Comparison of ENCODE assay signal across 8 cellular contexts in the genomic region with DNA sequence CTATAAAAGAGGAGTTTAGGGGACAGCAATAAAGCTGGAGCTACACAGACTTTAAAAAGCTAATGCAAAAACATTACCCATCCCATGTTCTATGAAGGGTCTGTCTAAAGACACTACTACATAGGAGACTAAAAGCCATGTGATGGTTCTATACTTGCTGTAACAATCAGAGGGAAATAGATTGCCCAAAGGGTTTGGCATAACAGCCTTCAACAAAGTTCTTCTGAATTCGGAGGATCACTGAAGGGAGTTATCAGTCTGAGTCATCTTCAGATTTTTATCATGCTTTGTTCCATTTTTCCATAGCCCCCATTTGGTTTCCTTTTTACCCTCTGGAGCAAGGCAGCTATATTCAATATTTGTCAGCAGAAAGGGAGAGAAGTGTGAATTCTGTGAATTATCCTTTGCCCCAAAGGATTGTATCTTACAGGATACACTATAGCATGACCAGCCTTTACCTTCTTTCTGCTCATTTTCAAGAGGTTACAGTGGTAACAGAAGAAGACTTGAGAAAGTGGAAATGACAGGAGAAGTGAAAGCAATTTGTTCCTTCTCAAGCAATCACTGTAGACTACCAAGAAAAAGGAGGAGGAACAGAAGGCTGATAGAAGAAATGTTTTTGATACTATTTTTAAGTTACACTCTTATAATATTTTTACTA.
DNase-seq lines count a peak whose midpoint lies in the region; ATAC-seq and TF ChIP-seq lines count a peak whose summit lies in the region.
"Not testable (repeated sequence)": the region's sequence is repeated elsewhere in the genome, so short reads cannot be mapped to it uniquely, and the experiment has no call there.

No MANE protein-coding gene starts in this region.

- H3K9me3 Mint-ChIP-seq in memory B cell = not testable (repeated sequence)

- not testable (repeated sequence) for TF ChIP-seq CTCF in OCI-LY3 (IDR thresholded peaks at IDR 0.05; ENCODE audit: low read depth, low read length)

- 0 out of 2 replicates have a peak overlapping the region, but pooled peaks have one; percentile 15 for H3K27ac ChIP-seq in OCI-LY3 (ENCODE audit: low read length)

- not testable (repeated sequence) for H3K9ac ChIP-seq in OCI-LY3 (ENCODE audit: low read length)

- peaks cover 15% of the 10 kb centered on the region for H3K4me1 ChIP-seq in OCI-LY3 (ENCODE audit: low read length)

- H3K4me1 Mint-ChIP-seq in memory B cell = not testable (repeated sequence)

- H3K79me2 ChIP-seq in OCI-LY3 (ENCODE audit: low read length) = not testable (repeated sequence)

- not testable (repeated sequence) for H3K27ac Mint-ChIP-seq in memory B cell

- not testable (repeated sequence) for H3K27me3 Mint-ChIP-seq in memory B cell

- not testable (repeated sequence) for H3K4me3 Mint-ChIP-seq in memory B cell

- H3K36me3 ChIP-seq in OCI-LY3 (replicated peaks; ENCODE audit: low read depth, low read length) = not testable (repeated sequence)

- ATAC-seq in GM18508 (IDR thresholded peaks at IDR 0.05; ENCODE audit: insufficient read depth, unreplicated experiment) = peak; percentile 71
- ATAC-seq in GM19351 (IDR thresholded peaks at IDR 0.05; ENCODE audit: unreplicated experiment) = peak; percentile 95
- peak; percentile 61 for ATAC-seq in GM21526 (IDR thresholded peaks at IDR 0.05; ENCODE audit: low FRiP score, unreplicated experiment)
- ATAC-seq in HG02623 (IDR thresholded peaks at IDR 0.05; ENCODE audit: unreplicated experiment) = peak; percentile 91
- ATAC-seq in HG03066 (IDR thresholded peaks at IDR 0.05; ENCODE audit: low read depth, unreplicated experiment) = peak; percentile 82
- ATAC-seq in HG03469 (IDR thresholded peaks at IDR 0.05; ENCODE audit: unreplicated experiment) = peak; percentile 71
- peak; percentile 26 for ATAC-seq in memory B cell (ENCODE audit: low read depth)

- H2AFZ ChIP-seq in OCI-LY3 (ENCODE audit: low read depth, low read length) = not testable (repeated sequence)

- H4K20me1 ChIP-seq in OCI-LY3 (ENCODE audit: insufficient read depth, low read length) = not testable (repeated sequence)

- peaks cover 25% of the 10 kb centered on the region for H3K36me3 Mint-ChIP-seq in memory B cell

- peak overlapping the region; percentile 55 for H3K4me2 ChIP-seq in OCI-LY3 (ENCODE audit: low read length)

- H3K27me3 ChIP-seq in OCI-LY3 (ENCODE audit: low read depth, low read length) = not testable (repeated sequence)

- DNase-seq in memory B cell (ENCODE audit: low spot score in 2 of 2) = not testable (repeated sequence)

- H3K4me3 ChIP-seq in OCI-LY3 (ENCODE audit: low read length) = not testable (repeated sequence)

- H3K9me3 ChIP-seq in OCI-LY3 (ENCODE audit: insufficient read depth, low read length) = not testable (repeated sequence)

Comparison
In these comparisons a context has a peak if more than half of its experiments do, and no peak if none do; other contexts are left out.
1. ATAC-seq: peak in every context shown above with its lines; median percentile 95 in GM19351; 91 in HG02623; 82 in HG03066; 71 in GM18508; 71 in HG03469; 61 in GM21526; 26 in memory B cell.